Comparison of ENCODE assay signal across 8 cellular contexts in the genomic region with DNA sequence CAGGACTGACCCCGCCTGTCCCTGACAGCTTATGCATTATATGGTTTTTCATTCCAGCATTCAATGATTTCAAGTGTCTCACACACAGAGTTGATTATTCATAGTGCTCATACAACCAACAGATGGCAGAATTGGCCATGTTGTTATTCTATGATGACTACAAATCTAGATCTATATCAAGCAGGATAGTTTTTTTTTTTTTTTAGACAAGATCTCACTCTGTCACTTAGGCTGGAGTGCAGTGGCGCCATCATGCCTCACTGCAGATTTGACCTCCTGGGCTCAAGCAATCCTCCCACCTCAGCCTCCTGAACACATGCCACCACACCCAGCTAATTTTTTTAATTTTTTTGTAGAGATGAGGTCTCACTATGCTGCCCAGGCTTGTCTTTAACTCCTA. TPM values are rescaled to one million over a fixed set of nuclear protein-coding genes. Genes with fewer than 3 reads are reported as not detected.
A peak's percentile ranks its signal among the peaks of the same experiment; 100 is the strongest.
DNase-seq lines count a peak whose midpoint lies in the region; ATAC-seq and TF ChIP-seq lines count a peak whose summit lies in the region.

No MANE protein-coding gene starts in this region.

- H3K4me3 Mint-ChIP-seq in activated T-cell treated with anti-CD3 and anti-CD28 coated beads, Interleukin-2, amount 50 U/mL, for 72 hours, result peak overlapping the region; percentile 54 to 82

- H3K9me3 Mint-ChIP-seq in activated T-cell treated with anti-CD3 and anti-CD28 coated beads, Interleukin-2, amount 50 U/mL, for 72 hours, result no peaks in the 10 kb centered on the region

- H3K36me3 Mint-ChIP-seq in activated T-cell treated with anti-CD3 and anti-CD28 coated beads, Interleukin-2, amount 50 U/mL, for 72 hours (ENCODE audit: insufficient read depth in 2 of 2), result no peaks in the 10 kb centered on the region

- peak; percentile 78 for ATAC-seq in activated T-cell treated with anti-CD3 and anti-CD28 coated beads, Interleukin-2, amount 50 U/mL, for 72 hours (replicated peaks in 1 of 2)
- ATAC-seq in omental fat pad (ENCODE audit: low FRiP score), result no peak
- ATAC-seq in HG03135 (IDR thresholded peaks at IDR 0.05; ENCODE audit: unreplicated experiment), result no peak

- H3K27ac Mint-ChIP-seq in activated T-cell treated with anti-CD3 and anti-CD28 coated beads, Interleukin-2, amount 50 U/mL, for 72 hours, result peak overlapping the region; percentile 80

- H3K27me3 Mint-ChIP-seq in activated T-cell treated with anti-CD3 and anti-CD28 coated beads, Interleukin-2, amount 50 U/mL, for 72 hours (ENCODE audit: low read depth), result no peaks in the 10 kb centered on the region

- DNase-seq in stimulated activated CD4-positive, alpha-beta T cell treated with anti-CD3 and anti-CD28 coated beads, Interleukin-1b, Interleukin-23, amount 100 ng/mL, for 48 hours, result peak; percentile 37
- no peak for DNase-seq in stimulated activated CD4-positive, alpha-beta T cell treated with anti-CD3 and anti-CD28 coated beads, Interleukin-12 subunit alpha, Interleukin-12 subunit beta, amount 100 ng/mL, for 4 hours
- DNase-seq in NCI-H1105 (lab: John Stamatoyannopoulos, UW) (peak; percentile 15), kidney tubule cell (ENCODE audit: low spot score) (peak; percentile 73), omental fat pad (ENCODE audit: low spot score) (no peak), GM19238 (ENCODE audit: insufficient read length, low spot score) (no peak)
- DNase-seq in activated T-cell treated with anti-CD3 and anti-CD28 coated beads, Interleukin-2, amount 50 U/mL, for 72 hours, result peak; percentile 28 to 37

- TF ChIP-seq CTCF in omental fat pad (IDR thresholded peaks at IDR 0.05), result no peak

- peaks cover 55% of the 10 kb centered on the region for H3K4me1 Mint-ChIP-seq in activated T-cell treated with anti-CD3 and anti-CD28 coated beads, Interleukin-2, amount 50 U/mL, for 72 hours (ENCODE audit: low read depth)

RNA-seq across cellular contexts. Expression of a gene that starts 40.1 kb away (rescaled TPM):
- 10 to 100 TPM; 29.2 to 44.8 TPM for total RNA-seq in activated T-cell treated with anti-CD3 and anti-CD28 coated beads, Interleukin-2, amount 50 U/mL, for 72 hours
- 10 to 100 TPM in 1 of 4 donors, 1 to 10 TPM in 3; 6.9 to 13.2 (median 8.8) TPM for total RNA-seq in omental fat pad

Comparison
In these comparisons a context has a peak if more than half of its experiments do, and no peak if none do; other contexts are left out.
1. DNase-seq: peak in stimulated activated CD4-positive, alpha-beta T cell treated with anti-CD3 and anti-CD28 coated beads, Interleukin-1b, Interleukin-23, amount 100 ng/mL, for 48 hours (single experiment), NCI-H1105 (single experiment), activated T-cell treated with anti-CD3 and anti-CD28 coated beads, Interleukin-2, amount 50 U/mL, for 72 hours (2 of 2) and kidney tubule cell (single experiment); none in stimulated activated CD4-positive, alpha-beta T cell treated with anti-CD3 and anti-CD28 coated beads, Interleukin-12 subunit alpha, Interleukin-12 subunit beta, amount 100 ng/mL, for 4 hours (single experiment), omental fat pad (single experiment) and GM19238 (single experiment).
2. ATAC-seq: peak in activated T-cell treated with anti-CD3 and anti-CD28 coated beads, Interleukin-2, amount 50 U/mL, for 72 hours (2 of 2); none in omental fat pad (single experiment) and HG03135 (single experiment).